ENCODE assay signal across 9 cellular contexts in genomic region chr1:32893198-32894018, GRCh38. TPM values are rescaled to one million over a fixed set of nuclear protein-coding genes. Genes with fewer than 3 reads are reported as not detected.
DNase-seq lines count a peak whose midpoint lies in the region; ATAC-seq and TF ChIP-seq lines count a peak whose summit lies in the region.
"Had no signal": no experiment of that assay in that cellular context is flagged by ENCODE, and none has a peak within 500 bp of the region (broad histone marks: within the 10 kb centered on the region; RNA-seq: fewer than 3 reads in every experiment).

No MANE protein-coding gene starts in this region.

- intact Hi-C loops in right lobe of liver (cut with DNase I) = no loop called here

- DNase-seq in ELR (ENCODE audit: low read depth) (peak; percentile 55), NCI-H510A treated with DMSO at 0.1 percent for 48 hours (lab: John Stamatoyannopoulos, UW) (peak; percentile 85), choroid plexus epithelial cell (ENCODE audit: low read depth) (peak; percentile 18), right lobe of liver (peak in 1 of 3 donors; percentile 54), cerebellar nuclear complex (lab: John Stamatoyannopoulos, UW) (no peak), GM10248 (ENCODE audit: extremely low spot score) (no peak)

- TF ChIP-seq POLR2A in right lobe of liver (IDR thresholded peaks at IDR 0.05) = no peak

- H3K9me3 ChIP-seq in right lobe of liver = no peaks in the 10 kb centered on the region
- H3K9me3 ChIP-seq in stomach smooth muscle (ENCODE audit: control insufficient read depth in 2 of 2, low read length in 2 of 2) = no peaks in the 10 kb centered on the region

- peaks cover 0 to 11% (median 0%) of the 10 kb centered on the region in 4 donors for H3K4me1 ChIP-seq in right lobe of liver
- H3K4me1 ChIP-seq in stomach smooth muscle (ENCODE audit: control insufficient read depth, insufficient read depth, low read length) = peaks cover 11% of the 10 kb centered on the region

- peak overlapping the region; percentile 49 for H3K4me3 ChIP-seq in choroid plexus epithelial cell (ENCODE audit: low read depth, low read length)
- peak overlapping the region; percentile 12 to 24 (median 21) for H3K4me3 ChIP-seq in right lobe of liver
- H3K4me3 ChIP-seq in stomach smooth muscle (ENCODE audit: low read length in 2 of 2) = peak overlapping the region; percentile 31 to 66

- H3K36me3 ChIP-seq in right lobe of liver (no peaks in the 10 kb centered on the region), stomach smooth muscle (ENCODE audit: control insufficient read depth in 2 of 2, insufficient read depth in 2 of 2, low read length in 2 of 2) (peaks cover 0 to 2% of the 10 kb centered on the region in 2 donors)

- CTCF ChIA-PET in GM10248 (lab: Yijun Ruan, JAX) = interaction anchor here (0.9 to 3.7 kb wide), 8 partner anchors 18 to 492 kb away, joined by 3 to 21 read pairs (median 4); no protein-coding TSS in a partner anchor

- TF ChIP-seq CTCF in choroid plexus epithelial cell (conservative IDR thresholded peaks at IDR 0.05; ENCODE audit: low read depth, low read length) (peak; percentile 38), right lobe of liver (IDR thresholded peaks at IDR 0.05) (peak in 2 of 4 donors; percentile 8 to 14), GM10248 (IDR thresholded peaks at IDR 0.05; ENCODE audit: control extremely low read depth, extremely low read depth, low read depth, missing control alignments) (no peak)

- POLR2A ChIA-PET in GM10248 (lab: Yijun Ruan, JAX) = no interaction called here

- no peak overlapping the region for H3K9ac ChIP-seq in stomach smooth muscle (ENCODE audit: low read length in 2 of 2)

- 15% methylated on average over 14 of the region's 58 CpGs for WGBS in right lobe of liver (ENCODE audit: insufficient coverage, low coverage, low lambda C conversion rate, missing lambda C conversion rate)

- no peaks in the 10 kb centered on the region for H3K27me3 ChIP-seq in right lobe of liver
- peaks cover 17 to 32% of the 10 kb centered on the region in 2 donors for H3K27me3 ChIP-seq in stomach smooth muscle (ENCODE audit: control insufficient read depth in 1 of 2, insufficient read depth in 2 of 2, low read length in 2 of 2)

- ATAC-seq in right lobe of liver (peak in 2 of 4 donors; percentile 36 to 41), GM21515 (IDR thresholded peaks at IDR 0.05; ENCODE audit: unreplicated experiment) (no peak)

- H3K27ac ChIP-seq in right lobe of liver (no peak overlapping the region), stomach smooth muscle (ENCODE audit: low read length) (no peak overlapping the region)

RNA-seq across cellular contexts. Expression of gene HPCA, which starts 7.1 kb away (rescaled TPM):
- not detected for total RNA-seq in right lobe of liver
- total RNA-seq: SK-MEL-5 had no signal

RNA-seq across cellular contexts. Expression of gene TMEM54, which starts 7.8 kb away (rescaled TPM):
- 10 to 100 TPM in 3 of 6 experiments, 1 to 10 TPM in 3; 3.9 to 14.4 (median 9.0) TPM for total RNA-seq in right lobe of liver

RNA-seq across cellular contexts. Expression of gene FNDC5, which starts 22.7 kb away (rescaled TPM):
- 1 to 10 TPM; 1.0 to 8.3 (median 2.4) TPM for total RNA-seq in right lobe of liver

Comparison
In these comparisons a context has a peak if more than half of its experiments do, and no peak if none do; other contexts are left out.
1. DNase-seq: peak in ELR (single experiment), NCI-H510A treated with DMSO at 0.1 percent for 48 hours (single experiment) and choroid plexus epithelial cell (single experiment); none in cerebellar nuclear complex (0 of 2) and GM10248 (single experiment).
2. Peak in every context shown above with its lines, with median percentiles within 50 percentile points of each other: H3K4me3 ChIP-seq.